In genomic region chr2:64063454-64063853, GRCh38 we compare ENCODE assay signal across 9 cellular contexts. TPM values are rescaled to one million over a fixed set of nuclear protein-coding genes. Genes with fewer than 3 reads are reported as not detected.
DNase-seq lines count a peak whose midpoint lies in the region; ATAC-seq and TF ChIP-seq lines count a peak whose summit lies in the region.
"Had no signal": no experiment of that assay in that cellular context is flagged by ENCODE, and none has a peak within 500 bp of the region (broad histone marks: within the 10 kb centered on the region; RNA-seq: fewer than 3 reads in every experiment).

No MANE protein-coding gene starts in this region.

- H3F3A ChIP-seq in SU-DHL-6 (ENCODE audit: insufficient read depth) (peaks cover 46% of the 10 kb centered on the region), smooth muscle cell (ENCODE audit: low read depth) (peaks cover 21% of the 10 kb centered on the region)

- H4K20me1 ChIP-seq in SU-DHL-6 (ENCODE audit: low read depth, low read length) (no peaks in the 10 kb centered on the region), fibroblast of lung (ENCODE audit: control insufficient read depth, extremely low read depth, insufficient read depth, low read length) (no peaks in the 10 kb centered on the region), smooth muscle cell (ENCODE audit: low read depth) (no peaks in the 10 kb centered on the region)

- H2AFZ ChIP-seq in SU-DHL-6 (ENCODE audit: low read depth, low read length, severe bottlenecking) (peak overlapping the region; percentile 72), fibroblast of lung (ENCODE audit: low read length) (no peak overlapping the region), smooth muscle cell (ENCODE audit: low read depth) (no peak overlapping the region)

- H3K27me3 ChIP-seq in SU-DHL-6 (ENCODE audit: low read length) (no peaks in the 10 kb centered on the region), fibroblast of lung (ENCODE audit: control insufficient read depth, insufficient read depth, low read length) (no peaks in the 10 kb centered on the region), smooth muscle cell (ENCODE audit: low read depth) (no peaks in the 10 kb centered on the region)

- TF ChIP-seq CTCF in SU-DHL-6 (IDR thresholded peaks at IDR 0.05; ENCODE audit: insufficient read depth, low read length, poor library complexity, severe bottlenecking) (no peak), fibroblast of lung (conservative IDR thresholded peaks at IDR 0.05 in 1 of 2, IDR thresholded peaks at IDR 0.05 in 1 of 2; ENCODE audit: low read depth in 1 of 2, low read length in 2 of 2) (no peak), smooth muscle cell (IDR thresholded peaks at IDR 0.05; ENCODE audit: borderline replicate concordance, insufficient read depth, poor library complexity, severe bottlenecking) (no peak), GM10248 (IDR thresholded peaks at IDR 0.05; ENCODE audit: control extremely low read depth, extremely low read depth, low read depth, missing control alignments) (no peak)

- peaks cover 10% of the 10 kb centered on the region for H3K4me1 ChIP-seq in fibroblast of lung (ENCODE audit: control insufficient read depth, extremely low read depth, insufficient read depth, low read length)
- H3K4me1 ChIP-seq in smooth muscle cell (ENCODE audit: low read depth) = peaks cover 11% of the 10 kb centered on the region

- H3K36me3 ChIP-seq in SU-DHL-6 (ENCODE audit: low read length) (no peaks in the 10 kb centered on the region), fibroblast of lung (ENCODE audit: control insufficient read depth, insufficient read depth, low read length) (no peaks in the 10 kb centered on the region), smooth muscle cell (ENCODE audit: low read depth) (no peaks in the 10 kb centered on the region)

- no peaks in the 10 kb centered on the region for H3K9me2 ChIP-seq in SU-DHL-6 (replicated peaks; ENCODE audit: insufficient read depth, low read length)

- no peak for ATAC-seq in GM21526 (IDR thresholded peaks at IDR 0.05; ENCODE audit: low FRiP score, unreplicated experiment)
- ATAC-seq: activated CD8-positive, alpha-beta T cell treated with anti-CD3 and anti-CD28 coated beads for 36 hours had no signal

- peak in 2 of 3 experiments; percentile 44 to 64 for DNase-seq in NCI-H1417 (lab: John Stamatoyannopoulos, UW)
- no peak for DNase-seq in NCI-H1417 treated with DMSO at 0.1 percent for 48 hours (lab: John Stamatoyannopoulos, UW)
- no peak for DNase-seq in fibroblast of lung (ENCODE audit: low read depth in 2 of 2)
- no peak for DNase-seq in smooth muscle cell (lab: John Stamatoyannopoulos, UW; ENCODE audit: unreplicated experiment)
- no peak for DNase-seq in retina
- no peak for DNase-seq in GM10248 (ENCODE audit: extremely low spot score)

- H3K9ac ChIP-seq in SU-DHL-6 (ENCODE audit: low read length) (peak overlapping the region; percentile 41), fibroblast of lung (ENCODE audit: insufficient read depth, low read length) (no peak overlapping the region), smooth muscle cell (ENCODE audit: low read depth) (no peak overlapping the region)

- H3K27ac ChIP-seq in SU-DHL-6 (ENCODE audit: low read depth, low read length) (peak overlapping the region; percentile 90), fibroblast of lung (ENCODE audit: insufficient read depth, low read length) (peak overlapping the region; percentile 93), smooth muscle cell (ENCODE audit: low read depth) (peak overlapping the region; percentile 75)

- POLR2A ChIA-PET in GM10248 (lab: Yijun Ruan, JAX) = no interaction called here

- WGBS in smooth muscle cell (ENCODE audit: low lambda C conversion rate) = 96% methylated on average over 3 of the region's 3 CpGs

- H3K9me3 ChIP-seq in SU-DHL-6 (ENCODE audit: insufficient read depth, low read length) (no peaks in the 10 kb centered on the region), fibroblast of lung (ENCODE audit: control insufficient read depth, insufficient read depth, low read depth, low read length) (no peaks in the 10 kb centered on the region), smooth muscle cell (replicated peaks; ENCODE audit: low read depth) (no peaks in the 10 kb centered on the region)

- H3K4me3 ChIP-seq in SU-DHL-6 (ENCODE audit: insufficient read depth, low read length, poor library complexity, severe bottlenecking) (peak overlapping the region; percentile 6), fibroblast of lung (replicated peaks in 1 of 4; ENCODE audit: control extremely low read depth in 1 of 4, insufficient read depth in 1 of 4, low read depth in 3 of 4, low read length in 4 of 4) (no peak overlapping the region), smooth muscle cell (no peak overlapping the region)

- H3K79me2 ChIP-seq in SU-DHL-6 (ENCODE audit: insufficient read depth, low read length) = no peaks in the 10 kb centered on the region
- no peaks in the 10 kb centered on the region for H3K79me2 ChIP-seq in fibroblast of lung (ENCODE audit: control insufficient read depth, insufficient read depth, low read length)
- H3K79me2 ChIP-seq in smooth muscle cell (ENCODE audit: low read depth) = no peaks in the 10 kb centered on the region

- CTCF ChIA-PET in GM10248 (lab: Yijun Ruan, JAX) = interaction anchor here (1.2 to 4.4 kb wide), 6 partner anchors 10 to 425 kb away, joined by 3 to 24 read pairs (median 5); no protein-coding TSS in a partner anchor

- H3K4me2 ChIP-seq in SU-DHL-6 (ENCODE audit: low read depth, low read length, poor library complexity, severe bottlenecking) (peak overlapping the region; percentile 47), fibroblast of lung (ENCODE audit: extremely low read depth, insufficient read depth, low read length) (no peak overlapping the region), smooth muscle cell (peak overlapping the region; percentile 6)

RNA-seq across cellular contexts. Expression of gene VPS54, which starts 44.2 kb away (rescaled TPM):
- total RNA-seq in fibroblast of lung (25.7 and 29.7 TPM in 2 replicates), smooth muscle cell (36.9 and 40.8 TPM in 2 replicates)
- polyA plus RNA-seq in fibroblast of lung (14.8 and 18.4 TPM in 2 replicates), smooth muscle cell (12.8 and 13.2 TPM in 2 replicates)
- polyA plus RNA-seq in fibroblast of lung (2012) = 11.9 and 12.0 TPM in 2 replicates
- polyA minus RNA-seq in fibroblast of lung (ENCODE audit: low replicate concordance) = 3.2 and 3.7 TPM in 2 replicates

Comparison
In these comparisons a context has a peak if more than half of its experiments do, and no peak if none do; other contexts are left out.
1. DNase-seq: peak in NCI-H1417 (2 of 3); none in NCI-H1417 treated with DMSO at 0.1 percent for 48 hours (single experiment), fibroblast of lung (0 of 2), smooth muscle cell (single experiment), retina (single experiment) and GM10248 (single experiment).
2. Peak in every context shown above with its lines, with median percentiles within 50 percentile points of each other: H3K27ac ChIP-seq.